In genomic region chr2:27211943-27212625, GRCh38 we compare ENCODE assay signal across 8 cellular contexts. TPM values are rescaled to one million over a fixed set of nuclear protein-coding genes. Genes with fewer than 3 reads are reported as not detected.
DNase-seq lines count a peak whose midpoint lies in the region; ATAC-seq, FAIRE-seq and TF ChIP-seq lines count a peak whose summit lies in the region.

A gene with protein sequence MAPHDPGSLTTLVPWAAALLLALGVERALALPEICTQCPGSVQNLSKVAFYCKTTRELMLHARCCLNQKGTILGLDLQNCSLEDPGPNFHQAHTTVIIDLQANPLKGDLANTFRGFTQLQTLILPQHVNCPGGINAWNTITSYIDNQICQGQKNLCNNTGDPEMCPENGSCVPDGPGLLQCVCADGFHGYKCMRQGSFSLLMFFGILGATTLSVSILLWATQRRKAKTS (plus strand): TSS chr2:27212041. CDS start chr2:27212369, 328 bp downstream.
Gene SLC5A6 (minus strand): TSS chr2:27212268. CDS start chr2:27207650, 4,618 bp downstream.

- H3K27ac ChIP-seq in keratinocyte (ENCODE audit: control insufficient read depth, insufficient read depth, low read length) = peak within 1 kb of the TSS; percentile 98

- peak within 1 kb of the TSS; percentile 100 for H3K9ac ChIP-seq in keratinocyte (ENCODE audit: control insufficient read depth, extremely low read depth, insufficient read depth, low read length)

- dilution Hi-C loops in keratinocyte (cut with MboI; ENCODE audit: extremely low pct_ligation_motif_present, low sequenced_read_pairs) = no loop called here

- no peaks in the 10 kb centered on the region for H3K9me3 Mint-ChIP-seq in central memory CD8-positive, alpha-beta T cell

- peak; percentile 91 for TF ChIP-seq POLR2A in GM19193 (IDR thresholded peaks at IDR 0.05; ENCODE audit: extremely low read depth, insufficient read depth, insufficient read length)

- H3K4me1 ChIP-seq in keratinocyte (ENCODE audit: control insufficient read depth, extremely low read depth, insufficient read depth, low read length) = peaks cover 23% of the 10 kb centered on the region

- H3K79me2 ChIP-seq in keratinocyte (ENCODE audit: control insufficient read depth, insufficient read depth, low read length) = peaks cover 7% of the 10 kb centered on the region

- H3K36me3 Mint-ChIP-seq in central memory CD8-positive, alpha-beta T cell (ENCODE audit: insufficient read depth) = peaks cover 22% of the 10 kb centered on the region

- no peaks in the 10 kb centered on the region for H4K20me1 ChIP-seq in keratinocyte (ENCODE audit: control insufficient read depth, extremely low read depth, insufficient read depth, low read length)

- peak within 1 kb of the TSS; percentile 90 for H3K4me2 ChIP-seq in keratinocyte (ENCODE audit: control insufficient read depth, extremely low read depth, insufficient read depth, low read depth, low read length)

- H3K27me3 Mint-ChIP-seq in central memory CD8-positive, alpha-beta T cell = no peaks in the 10 kb centered on the region

- H3K4me1 Mint-ChIP-seq in central memory CD8-positive, alpha-beta T cell = peaks cover 36% of the 10 kb centered on the region

- no peaks in the 10 kb centered on the region for H3K9me3 ChIP-seq in keratinocyte (ENCODE audit: control insufficient read depth, low read depth, low read length)

- H3K27ac Mint-ChIP-seq in central memory CD8-positive, alpha-beta T cell (ENCODE audit: low read depth) = peak within 1 kb of the TSS; percentile 100

- no peak for FAIRE-seq in keratinocyte (lab: Jason Lieb, UNC)

- H3K4me3 Mint-ChIP-seq in central memory CD8-positive, alpha-beta T cell = peak within 1 kb of the TSS; percentile 99

- no peak for TF ChIP-seq CTCF in keratinocyte (optimal IDR thresholded peaks at IDR 0.05 in 1 of 3, IDR thresholded peaks at IDR 0.05 in 1 of 3, conservative IDR thresholded peaks at IDR 0.05 in 1 of 3; ENCODE audit: extremely low read depth in 1 of 3, insufficient read depth in 2 of 3, low read length in 3 of 3)

- peak within 1 kb of the TSS; percentile 97 for H2AFZ ChIP-seq in keratinocyte (ENCODE audit: control insufficient read depth, low read length)

- peak within 1 kb of the TSS; percentile 60 to 88 (median 63) for H3K4me3 ChIP-seq in keratinocyte (ENCODE audit: control insufficient read depth in 2 of 3, extremely low read depth in 1 of 3, insufficient read depth in 2 of 3, low read depth in 1 of 3, low read length in 3 of 3)

- H3K9me1 ChIP-seq in keratinocyte (ENCODE audit: control insufficient read depth, extremely low read depth, insufficient read depth, low read length) = no peaks in the 10 kb centered on the region

- H3K27me3 ChIP-seq in keratinocyte (ENCODE audit: control insufficient read depth, extremely low read depth, insufficient read depth, low read length) = no peaks in the 10 kb centered on the region

- peaks cover 10 to 30% of the 10 kb centered on the region in 2 experiments for H3K36me3 ChIP-seq in keratinocyte (ENCODE audit: control insufficient read depth in 2 of 2, extremely low read depth in 1 of 2, insufficient read depth in 2 of 2, low read length in 2 of 2)

- ATAC-seq in HG03378 (IDR thresholded peaks at IDR 0.05; ENCODE audit: unreplicated experiment) = peak; percentile 55
- peak; percentile 90 for ATAC-seq in central memory CD8-positive, alpha-beta T cell (replicated peaks; ENCODE audit: extremely low read depth, poor library complexity, severe bottlenecking)

- DNase-seq in AML-193 (lab: John Stamatoyannopoulos, UW) (peak; percentile 70 to 77), NCI-H446 treated with DMSO at 0.1 percent for 48 hours (lab: John Stamatoyannopoulos, UW) (peak; percentile 72), keratinocyte (ENCODE audit: low read depth, low spot score) (no peak)
- peak; percentile 91 for DNase-seq in activated CD4-positive, CD25-positive, alpha-beta regulatory T cell treated with anti-CD3 and anti-CD28 coated beads, Interleukin-2, amount 50 U/mL, for 72 hours
- DNase-seq in central memory CD8-positive, alpha-beta T cell (ENCODE audit: low spot score in 2 of 2) = peak; percentile 80 to 86
- peak; percentile 73 to 87 (median 75) for DNase-seq in stimulated activated CD4-positive, alpha-beta T cell treated with anti-CD3 and anti-CD28 coated beads, Interleukin-12 subunit alpha, Interleukin-12 subunit beta, amount 100 ng/mL, for 48 hours (ENCODE audit: low read depth in 2 of 3, low spot score in 1 of 3)

RNA-seq across cellular contexts. Expression of the first gene that starts in this region (rescaled TPM):
- polyA plus RNA-seq in keratinocyte = 154 to 168 TPM (median 156 TPM) in 3 replicates
- polyA plus RNA-seq in keratinocyte (2011; ENCODE audit: low read depth) = 27.4 TPM
- polyA plus RNA-seq in keratinocyte (2011; cell fraction: cytosol; rRNA removed) = 122 and 148 TPM in 2 replicates
- 124 and 129 TPM in 2 replicates for polyA plus RNA-seq in keratinocyte (2011; cell fraction: nucleus; rRNA removed)
- polyA plus RNA-seq in keratinocyte (2012; ENCODE audit: low replicate concordance) = 98.4 and 102 TPM in 2 replicates
- polyA minus RNA-seq in keratinocyte = 47.3 to 79.5 TPM (median 79.3 TPM) in 3 replicates
- 85.8 TPM for polyA minus RNA-seq in keratinocyte (2011; cell fraction: cytosol; rRNA and poly(A)+ RNA removed)
- 34.9 and 42.8 TPM in 2 replicates for polyA minus RNA-seq in keratinocyte (2011; cell fraction: nucleus; rRNA and poly(A)+ RNA removed)

RNA-seq across cellular contexts. Expression of gene SLC5A6, which starts in this region (rescaled TPM):
- 55.1 to 72.3 TPM (median 60.4 TPM) in 3 replicates for polyA plus RNA-seq in keratinocyte
- 9.9 TPM for polyA plus RNA-seq in keratinocyte (2011; ENCODE audit: low read depth)
- 32.6 and 33.3 TPM in 2 replicates for polyA plus RNA-seq in keratinocyte (2011; cell fraction: cytosol; rRNA removed)
- polyA plus RNA-seq in keratinocyte (2011; cell fraction: nucleus; rRNA removed) = 160 and 178 TPM in 2 replicates
- 27.6 and 46.1 TPM in 2 replicates for polyA plus RNA-seq in keratinocyte (2012; ENCODE audit: low replicate concordance)
- 81.9 to 162 TPM (median 106 TPM) in 3 replicates for polyA minus RNA-seq in keratinocyte
- polyA minus RNA-seq in keratinocyte (2011; cell fraction: cytosol; rRNA and poly(A)+ RNA removed) = 51.2 TPM
- polyA minus RNA-seq in keratinocyte (2011; cell fraction: nucleus; rRNA and poly(A)+ RNA removed) = 98.0 and 120 TPM in 2 replicates
